Comparison of ENCODE assay signal across 8 cellular contexts in genomic region chr5:10856646-10857332, GRCh38.
A peak's percentile ranks its signal among the peaks of the same experiment; 100 is the strongest.
DNase-seq lines count a peak whose midpoint lies in the region; ATAC-seq and TF ChIP-seq lines count a peak whose summit lies in the region.
"Had no signal": no experiment of that assay in that cellular context is flagged by ENCODE, and none has a peak within 500 bp of the region (broad histone marks: within the 10 kb centered on the region; RNA-seq: fewer than 3 reads in every experiment).

No MANE protein-coding gene starts in this region.

- H3K9me3 Mint-ChIP-seq in activated T-cell treated with anti-CD3 and anti-CD28 coated beads, Interleukin-2, amount 50 U/mL, for 4 hours: no peaks in the 10 kb centered on the region
- H3K9me3 Mint-ChIP-seq: activated naive CD4-positive, alpha-beta T cell treated with anti-CD3 and anti-CD28 coated beads, Interleukin-2, amount 50 U/mL, for 24 hours had no signal

- intact Hi-C loops in head of caudate nucleus (cut with DNase I): no loop called here

- H3K79me2 ChIP-seq in Loucy (ENCODE audit: insufficient read depth, low read length): no peaks in the 10 kb centered on the region

- H3K4me1 ChIP-seq in Loucy (ENCODE audit: insufficient read depth, low read length, poor library complexity, severe bottlenecking): no peaks in the 10 kb centered on the region

- peak; percentile 28 to 35 for ATAC-seq in activated T-cell treated with anti-CD3 and anti-CD28 coated beads, Interleukin-2, amount 50 U/mL, for 4 hours
- ATAC-seq in HG03097 (IDR thresholded peaks at IDR 0.05; ENCODE audit: low FRiP score, unreplicated experiment): no peak

- no peak overlapping the region for H3K4me2 ChIP-seq in Loucy (ENCODE audit: low read depth, low read length, poor library complexity, severe bottlenecking)

- H3K4me1 Mint-ChIP-seq in activated T-cell treated with anti-CD3 and anti-CD28 coated beads, Interleukin-2, amount 50 U/mL, for 4 hours (ENCODE audit: low read depth): no peaks in the 10 kb centered on the region

- H3K36me3 Mint-ChIP-seq in activated T-cell treated with anti-CD3 and anti-CD28 coated beads, Interleukin-2, amount 50 U/mL, for 4 hours (ENCODE audit: insufficient read depth): no peaks in the 10 kb centered on the region
- H3K36me3 Mint-ChIP-seq: activated naive CD4-positive, alpha-beta T cell treated with anti-CD3 and anti-CD28 coated beads, Interleukin-2, amount 50 U/mL, for 24 hours had no signal

- no peaks in the 10 kb centered on the region for H3K9me2 ChIP-seq in Loucy (replicated peaks; ENCODE audit: low read depth, low read length)

- no peak overlapping the region for H3K4me3 Mint-ChIP-seq in activated T-cell treated with anti-CD3 and anti-CD28 coated beads, Interleukin-2, amount 50 U/mL, for 4 hours
- H3K4me3 Mint-ChIP-seq: activated naive CD4-positive, alpha-beta T cell treated with anti-CD3 and anti-CD28 coated beads, Interleukin-2, amount 50 U/mL, for 24 hours had no signal

- TF ChIP-seq CTCF in GM12874 (IDR thresholded peaks at IDR 0.05; ENCODE audit: insufficient read depth, low read depth, low read length): peak; percentile 63
- TF ChIP-seq CTCF in Loucy (conservative IDR thresholded peaks at IDR 0.05; ENCODE audit: low read length): peak; percentile 58

- H3K9me3 ChIP-seq in Loucy (ENCODE audit: insufficient read depth, low read depth, low read length): no peaks in the 10 kb centered on the region

- no peak for DNase-seq in activated T-cell treated with anti-CD3 and anti-CD28 coated beads, Interleukin-2, amount 50 U/mL, for 4 hours
- peak; percentile 60 to 92 (median 81) for DNase-seq in head of caudate nucleus
- peak; percentile 41 for DNase-seq in pons (ENCODE audit: low spot score)
- no peak for DNase-seq in NK-92 treated with Interleukin-12 subunit alpha and Interleukin-12 subunit beta, amount 100 ng/mL, for 24 hours (lab: John Stamatoyannopoulos, UW)

- H3K27me3 Mint-ChIP-seq in activated T-cell treated with anti-CD3 and anti-CD28 coated beads, Interleukin-2, amount 50 U/mL, for 4 hours (ENCODE audit: low read depth): peaks cover 12% of the 10 kb centered on the region

- no peak overlapping the region for H3K9ac ChIP-seq in Loucy (ENCODE audit: low read depth, low read length, poor library complexity, severe bottlenecking)

- H3K36me3 ChIP-seq in Loucy (ENCODE audit: insufficient read depth, low read length): no peaks in the 10 kb centered on the region

- H3F3A ChIP-seq in Loucy (ENCODE audit: low read depth): no peaks in the 10 kb centered on the region

- no peak overlapping the region for H3K4me3 ChIP-seq in Loucy (ENCODE audit: low read length, poor library complexity, severe bottlenecking)

- H4K20me1 ChIP-seq in Loucy (ENCODE audit: insufficient read depth, low read length, poor library complexity, severe bottlenecking): no peaks in the 10 kb centered on the region

- no peak overlapping the region for H2AFZ ChIP-seq in Loucy (ENCODE audit: low read length)

- H3K27me3 ChIP-seq in Loucy (ENCODE audit: insufficient read depth, low read length, poor library complexity, severe bottlenecking): no peaks in the 10 kb centered on the region

Comparison
In these comparisons a context has a peak if more than half of its experiments do, and no peak if none do; other contexts are left out.
1. DNase-seq: peak in head of caudate nucleus (42 of 42) and pons (single experiment); none in activated T-cell treated with anti-CD3 and anti-CD28 coated beads, Interleukin-2, amount 50 U/mL, for 4 hours (single experiment) and NK-92 treated with Interleukin-12 subunit alpha and Interleukin-12 subunit beta, amount 100 ng/mL, for 24 hours (single experiment).